ENCODE assay signal across 11 cellular contexts in genomic region chr14:93044601-93045000, GRCh38.
DNase-seq lines count a peak whose midpoint lies in the region; ATAC-seq lines count a peak whose summit lies in the region.
"Had no signal": no experiment of that assay in that cellular context is flagged by ENCODE, and none has a peak within 500 bp of the region (broad histone marks: within the 10 kb centered on the region; RNA-seq: fewer than 3 reads in every experiment).

No MANE protein-coding gene starts in this region.

- DNase-seq in MV-4-11 (lab: John Stamatoyannopoulos, UW) (peak; percentile 79), DMS 273 (lab: John Stamatoyannopoulos, UW; ENCODE audit: unreplicated experiment) (no peak), NCI-H1105 (lab: John Stamatoyannopoulos, UW) (no peak), inferior parietal cortex (ENCODE audit: extremely low spot score) (no peak)
- no peak for DNase-seq in stimulated activated effector memory CD8-positive, alpha-beta T cell treated with anti-CD3 and anti-CD28 coated beads, Interleukin-12 subunit alpha, Interleukin-12 subunit beta, amount 100 ng/mL, for 72 hours (ENCODE audit: low spot score in 2 of 2)
- no peak for DNase-seq in activated T-cell treated with anti-CD3 and anti-CD28 coated beads, Interleukin-2, amount 50 U/mL, for 24 hours
- DNase-seq: NCI-H748 treated with DMSO at 0.1 percent for 48 hours; ovary; stimulated activated naive CD4-positive, alpha-beta T cell treated with Interleukin-2 at 50 U/mL for 16 hours had no signal

- peaks cover 70% of the 10 kb centered on the region for H3K4me1 Mint-ChIP-seq in stimulated activated effector memory CD8-positive, alpha-beta T cell treated with anti-CD3 and anti-CD28 coated beads, Interleukin-12 subunit alpha, Interleukin-12 subunit beta, amount 100 ng/mL, for 72 hours
- peaks cover 59% of the 10 kb centered on the region for H3K4me1 Mint-ChIP-seq in activated T-cell treated with anti-CD3 and anti-CD28 coated beads, Interleukin-2, amount 50 U/mL, for 24 hours (ENCODE audit: low read depth)

- H3K4me3 Mint-ChIP-seq in stimulated activated effector memory CD8-positive, alpha-beta T cell treated with anti-CD3 and anti-CD28 coated beads, Interleukin-12 subunit alpha, Interleukin-12 subunit beta, amount 100 ng/mL, for 72 hours: no peak overlapping the region
- no peak overlapping the region for H3K4me3 Mint-ChIP-seq in activated T-cell treated with anti-CD3 and anti-CD28 coated beads, Interleukin-2, amount 50 U/mL, for 24 hours

- peak overlapping the region; percentile 84 for H3K27ac Mint-ChIP-seq in stimulated activated effector memory CD8-positive, alpha-beta T cell treated with anti-CD3 and anti-CD28 coated beads, Interleukin-12 subunit alpha, Interleukin-12 subunit beta, amount 100 ng/mL, for 72 hours
- H3K27ac Mint-ChIP-seq in activated T-cell treated with anti-CD3 and anti-CD28 coated beads, Interleukin-2, amount 50 U/mL, for 24 hours: no peak overlapping the region

- ATAC-seq in GM19468 (IDR thresholded peaks at IDR 0.05; ENCODE audit: extremely low read depth, unreplicated experiment): peak; percentile 9
- ATAC-seq in esophagus mucosa: peak; percentile 8
- no peak for ATAC-seq in stimulated activated effector memory CD8-positive, alpha-beta T cell treated with anti-CD3 and anti-CD28 coated beads, Interleukin-12 subunit alpha, Interleukin-12 subunit beta, amount 100 ng/mL, for 72 hours

- no peaks in the 10 kb centered on the region for H3K27me3 Mint-ChIP-seq in activated T-cell treated with anti-CD3 and anti-CD28 coated beads, Interleukin-2, amount 50 U/mL, for 24 hours

- peaks cover 4% of the 10 kb centered on the region for H3K36me3 Mint-ChIP-seq in stimulated activated effector memory CD8-positive, alpha-beta T cell treated with anti-CD3 and anti-CD28 coated beads, Interleukin-12 subunit alpha, Interleukin-12 subunit beta, amount 100 ng/mL, for 72 hours
- peaks cover 20% of the 10 kb centered on the region for H3K36me3 Mint-ChIP-seq in activated T-cell treated with anti-CD3 and anti-CD28 coated beads, Interleukin-2, amount 50 U/mL, for 24 hours (ENCODE audit: low read depth)

- no peaks in the 10 kb centered on the region for H3K9me3 Mint-ChIP-seq in stimulated activated effector memory CD8-positive, alpha-beta T cell treated with anti-CD3 and anti-CD28 coated beads, Interleukin-12 subunit alpha, Interleukin-12 subunit beta, amount 100 ng/mL, for 72 hours
- no peaks in the 10 kb centered on the region for H3K9me3 Mint-ChIP-seq in activated T-cell treated with anti-CD3 and anti-CD28 coated beads, Interleukin-2, amount 50 U/mL, for 24 hours
